In genomic region chr22:23673826-23674690, GRCh38 we compare ENCODE assay signal across 1 cellular context.
A peak's percentile ranks its signal among the peaks of the same experiment; 100 is the strongest.
TF ChIP-seq lines count a peak whose summit lies in the region.

No MANE protein-coding gene starts in this region.

TF ChIP-seq in HepG2, 621 proteins besides CTCF, POLR2A, EP300 and RAD21 (continued from another document):
- peak; percentile 33; the same call in 1 of the 2 replicates for TF ChIP-seq PATZ1 (CRISPR knock-in tag; IDR thresholded peaks at IDR 0.05)
- no peak for TF ChIP-seq EHMT2 (IDR thresholded peaks at IDR 0.05; ENCODE audit: borderline replicate concordance, low read depth, low read length)
- TF ChIP-seq KAT8 (CRISPR knock-in tag; IDR thresholded peaks at IDR 0.05): no peak
- no peak for TF ChIP-seq PHF20 (CRISPR knock-in tag; IDR thresholded peaks at IDR 0.05)
- TF ChIP-seq ZSCAN30 (CRISPR knock-in tag; IDR thresholded peaks at IDR 0.05): no peak
- TF ChIP-seq RELA (CRISPR knock-in tag; IDR thresholded peaks at IDR 0.05): no peak
- no peak for TF ChIP-seq NFE2 (CRISPR knock-in tag; IDR thresholded peaks at IDR 0.05)
- TF ChIP-seq ETV6 (CRISPR knock-in tag; conservative IDR thresholded peaks at IDR 0.05): no peak
- TF ChIP-seq EED (CRISPR knock-in tag; IDR thresholded peaks at IDR 0.05): no peak
- no peak for TF ChIP-seq ZNF138 (CRISPR knock-in tag; IDR thresholded peaks at IDR 0.05; ENCODE audit: low read depth)
- no peak for TF ChIP-seq NR1H2 (CRISPR knock-in tag; IDR thresholded peaks at IDR 0.05; ENCODE audit: borderline replicate concordance, low read depth)
- TF ChIP-seq WIZ (CRISPR knock-in tag; IDR thresholded peaks at IDR 0.05): no peak
- no peak for TF ChIP-seq PAF1 (CRISPR knock-in tag; IDR thresholded peaks at IDR 0.05)
- peak; percentile 96 for TF ChIP-seq ZNF768 (CRISPR knock-in tag; IDR thresholded peaks at IDR 0.05)
- TF ChIP-seq ZNF205 (CRISPR knock-in tag; IDR thresholded peaks at IDR 0.05): no peak
- TF ChIP-seq TBX3 (IDR thresholded peaks at IDR 0.05; ENCODE audit: borderline replicate concordance): no peak
- TF ChIP-seq ZNF513 (CRISPR knock-in tag; conservative IDR thresholded peaks at IDR 0.05): no peak
- TF ChIP-seq ZNF740 (CRISPR knock-in tag; IDR thresholded peaks at IDR 0.05): 0 out of 2 replicates have a peak, but pooled peaks have one; percentile 48
